ENCODE assay signal across 25 cellular contexts in genomic region chr7:70393956-70394355, GRCh38.
"Had no signal": no experiment of that assay in that cellular context is flagged by ENCODE, and none has a peak within 500 bp of the region (broad histone marks: within the 10 kb centered on the region; RNA-seq: fewer than 3 reads in every experiment).

No MANE protein-coding gene starts in this region.

- H3K9me3 Mint-ChIP-seq: IgD-negative memory B cell had no signal

- H3K27me3 ChIP-seq: SJSA1 had no signal

- H3K27ac Mint-ChIP-seq: IgD-negative memory B cell had no signal

- H3K4me3 ChIP-seq: K562, SJSA1, SK-N-MC had no signal

- H3K4me3 Mint-ChIP-seq: IgD-negative memory B cell had no signal

- H3K27ac ChIP-seq: HL-60, SJSA1, SK-N-MC had no signal

- DNase-seq: MV-4-11, NCI-H1048, NCI-H1105, NCI-H1417, NCI-H1436 treated with DMSO at 0.1 percent for 48 hours, NCI-H1694, NCI-H187 treated with DMSO at 0.1 percent for 48 hours, NCI-H2081, NCI-H2107, NCI-H226, NCI-H446, NCI-H510A, NCI-H524 treated with DMSO at 0.1 percent for 48 hours, NCI-H69, NCI-H774, Right ventricle myocardium superior, RPMI8226, SIG-M5 had no signal

- H3K36me3 ChIP-seq: SJSA1 had no signal

- H3K9me3 ChIP-seq: SJSA1 had no signal

- H3K4me1 ChIP-seq: SJSA1 had no signal

- H3K27me3 Mint-ChIP-seq: IgD-negative memory B cell had no signal

- H3K4me1 Mint-ChIP-seq: IgD-negative memory B cell had no signal

- FAIRE-seq: HTR-8/SVneo, K562, RCC 7860 had no signal
